1 cellular context compared by ENCODE assay signal in the genomic region with DNA sequence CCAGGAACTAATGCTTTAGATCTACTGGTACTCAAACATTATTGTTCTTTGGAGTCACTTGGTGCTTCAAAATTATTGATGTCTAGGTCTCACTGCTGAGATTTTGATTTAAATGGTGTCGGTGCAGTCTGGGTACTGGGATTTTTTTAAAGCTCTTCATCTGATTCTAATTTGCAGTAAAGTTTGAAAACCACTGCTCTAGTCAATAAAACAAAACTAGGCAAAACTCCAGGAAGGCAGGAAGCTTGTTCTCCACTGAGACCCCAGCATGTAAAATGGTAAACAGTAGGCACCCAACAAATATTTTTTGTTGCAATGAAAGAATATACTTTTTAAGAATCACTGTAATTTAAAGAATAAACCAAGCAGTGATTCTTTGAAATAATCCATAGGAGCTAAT.
TF ChIP-seq lines count a peak whose summit lies in the region.

No MANE protein-coding gene starts in this region.

TF ChIP-seq in IMR-90, 13 proteins besides CTCF, POLR2A, EP300 and RAD21:
- TF ChIP-seq SMC3 (IDR thresholded peaks at IDR 0.05; ENCODE audit: low read depth, low read length) (no peak), CEBPB (IDR thresholded peaks at IDR 0.05; ENCODE audit: low read depth, low read length) (no peak), FOS (IDR thresholded peaks at IDR 0.05; ENCODE audit: low read depth, low read length) (no peak), MXI1 (IDR thresholded peaks at IDR 0.05; ENCODE audit: borderline replicate concordance, low read depth, low read length) (no peak), MAZ (IDR thresholded peaks at IDR 0.05; ENCODE audit: borderline replicate concordance, low read depth, low read length) (no peak), MAFK (IDR thresholded peaks at IDR 0.05; ENCODE audit: low read depth, low read length) (no peak), CHD1 (IDR thresholded peaks at IDR 0.05; ENCODE audit: low read depth, low read length) (no peak), ELK1 (IDR thresholded peaks at IDR 0.05; ENCODE audit: borderline replicate concordance, low read depth, low read length) (no peak), RCOR1 (IDR thresholded peaks at IDR 0.05; ENCODE audit: insufficient replicate concordance, low read length) (no peak), NFE2L2 (IDR thresholded peaks at IDR 0.05; ENCODE audit: low read depth, low read length) (no peak), BHLHE40 (IDR thresholded peaks at IDR 0.05; ENCODE audit: low read depth, low read length) (no peak), RFX5 (IDR thresholded peaks at IDR 0.05; ENCODE audit: low read depth, low read length) (no peak)
- TF ChIP-seq, protein P1, sequence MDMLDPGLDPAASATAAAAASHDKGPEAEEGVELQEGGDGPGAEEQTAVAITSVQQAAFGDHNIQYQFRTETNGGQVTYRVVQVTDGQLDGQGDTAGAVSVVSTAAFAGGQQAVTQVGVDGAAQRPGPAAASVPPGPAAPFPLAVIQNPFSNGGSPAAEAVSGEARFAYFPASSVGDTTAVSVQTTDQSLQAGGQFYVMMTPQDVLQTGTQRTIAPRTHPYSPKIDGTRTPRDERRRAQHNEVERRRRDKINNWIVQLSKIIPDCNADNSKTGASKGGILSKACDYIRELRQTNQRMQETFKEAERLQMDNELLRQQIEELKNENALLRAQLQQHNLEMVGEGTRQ (IDR thresholded peaks at IDR 0.05; ENCODE audit: low read depth, low read length): no peak
